In the genomic region with DNA sequence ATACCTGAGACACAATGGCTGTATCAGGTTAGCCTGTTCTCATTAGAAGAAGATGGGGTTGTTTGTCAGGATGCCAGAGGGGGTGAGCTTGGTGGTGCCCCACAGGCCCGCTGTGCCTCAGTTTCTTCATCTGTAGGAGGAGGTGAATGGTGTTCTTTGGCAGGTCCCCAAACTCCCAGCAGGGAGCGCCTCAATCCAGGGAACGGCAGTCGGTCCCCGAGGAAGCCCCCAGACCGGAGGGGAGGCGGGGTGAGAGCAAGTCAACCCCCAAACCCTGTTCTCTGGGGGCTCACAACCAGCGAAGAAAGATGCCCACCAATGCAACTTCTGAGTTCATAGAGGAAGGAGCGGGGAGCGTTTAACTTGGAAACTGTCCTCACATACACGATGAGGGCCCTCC, we compare ENCODE assay signal across 14 cellular contexts. TPM values are rescaled to one million over a fixed set of nuclear protein-coding genes. Genes with fewer than 3 reads are reported as not detected.
DNase-seq lines count a peak whose midpoint lies in the region; ATAC-seq and TF ChIP-seq lines count a peak whose summit lies in the region.
"Had no signal": no experiment of that assay in that cellular context is flagged by ENCODE, and none has a peak within 500 bp of the region (broad histone marks: within the 10 kb centered on the region; RNA-seq: fewer than 3 reads in every experiment).

No MANE protein-coding gene starts in this region.

- no peak for ATAC-seq in stimulated activated naive CD8-positive, alpha-beta T cell treated with anti-CD3 and anti-CD28 coated beads, Interleukin-15, amount 100 ng/mL, for 72 hours
- ATAC-seq in HG03108 (IDR thresholded peaks at IDR 0.05; ENCODE audit: unreplicated experiment): no peak

- no peaks in the 10 kb centered on the region for H4K20me1 ChIP-seq in Loucy (ENCODE audit: insufficient read depth, low read length, poor library complexity, severe bottlenecking)

- no peak overlapping the region for H3K4me2 ChIP-seq in Loucy (ENCODE audit: low read depth, low read length, poor library complexity, severe bottlenecking)

- H3K79me2 ChIP-seq in Loucy (ENCODE audit: insufficient read depth, low read length): no peaks in the 10 kb centered on the region

- peaks cover 5% of the 10 kb centered on the region for H3K4me1 ChIP-seq in Loucy (ENCODE audit: insufficient read depth, low read length, poor library complexity, severe bottlenecking)
- H3K4me1 ChIP-seq: BE2C, Caco-2 had no signal

- H2AFZ ChIP-seq in Loucy (ENCODE audit: low read length): no peak overlapping the region

- TF ChIP-seq CTCF in Loucy (conservative IDR thresholded peaks at IDR 0.05; ENCODE audit: low read length): peak; percentile 38
- peak; percentile 5 for TF ChIP-seq CTCF in fibroblast of villous mesenchyme (IDR thresholded peaks at IDR 0.05; ENCODE audit: insufficient read depth, low read depth, low read length)

- no peaks in the 10 kb centered on the region for H3F3A ChIP-seq in Loucy (ENCODE audit: low read depth)

- no peak overlapping the region for H3K4me3 Mint-ChIP-seq in stimulated activated naive CD8-positive, alpha-beta T cell treated with anti-CD3 and anti-CD28 coated beads, Interleukin-15, Interleukin-2, amounts not matched to agents 100 ng/mL and 50 ng/mL, for 24 hours
- H3K4me3 Mint-ChIP-seq in stimulated activated naive CD8-positive, alpha-beta T cell treated with anti-CD3 and anti-CD28 coated beads, Interleukin-15, amount 100 ng/mL, for 72 hours: no peak overlapping the region
- H3K4me3 Mint-ChIP-seq: CD14-positive monocyte had no signal

- H3K4me3 ChIP-seq in Loucy (ENCODE audit: low read length, poor library complexity, severe bottlenecking) (no peak overlapping the region), fibroblast of villous mesenchyme (ENCODE audit: low read depth, low read length) (no peak overlapping the region)

- no peaks in the 10 kb centered on the region for H3K9me3 Mint-ChIP-seq in stimulated activated naive CD8-positive, alpha-beta T cell treated with anti-CD3 and anti-CD28 coated beads, Interleukin-15, Interleukin-2, amounts not matched to agents 100 ng/mL and 50 ng/mL, for 24 hours
- no peaks in the 10 kb centered on the region for H3K9me3 Mint-ChIP-seq in stimulated activated naive CD8-positive, alpha-beta T cell treated with anti-CD3 and anti-CD28 coated beads, Interleukin-15, amount 100 ng/mL, for 72 hours
- H3K9me3 Mint-ChIP-seq: CD8-positive, alpha-beta memory T cell had no signal

- DNase-seq in stimulated activated naive CD8-positive, alpha-beta T cell treated with anti-CD3 and anti-CD28 coated beads, Interleukin-15, amount 100 ng/mL, for 72 hours: no peak
- DNase-seq in fibroblast of villous mesenchyme (ENCODE audit: low read depth) (no peak), islet precursor cell (no peak)
- no peak for DNase-seq in activated CD8-positive, alpha-beta memory T cell treated with anti-CD3 and anti-CD28 coated beads, Interleukin-2, amount 50 U/mL, for 48 hours
- DNase-seq: BE2C; Caco-2; CD8-positive, alpha-beta memory T cell; GF-D8; HCEC 1CT had no signal

- peaks cover 23% of the 10 kb centered on the region for H3K4me1 Mint-ChIP-seq in stimulated activated naive CD8-positive, alpha-beta T cell treated with anti-CD3 and anti-CD28 coated beads, Interleukin-15, Interleukin-2, amounts not matched to agents 100 ng/mL and 50 ng/mL, for 24 hours (ENCODE audit: low read depth)
- peaks cover 36% of the 10 kb centered on the region for H3K4me1 Mint-ChIP-seq in stimulated activated naive CD8-positive, alpha-beta T cell treated with anti-CD3 and anti-CD28 coated beads, Interleukin-15, amount 100 ng/mL, for 72 hours

- no peaks in the 10 kb centered on the region for H3K36me3 Mint-ChIP-seq in stimulated activated naive CD8-positive, alpha-beta T cell treated with anti-CD3 and anti-CD28 coated beads, Interleukin-15, Interleukin-2, amounts not matched to agents 100 ng/mL and 50 ng/mL, for 24 hours (ENCODE audit: low read depth)
- H3K36me3 Mint-ChIP-seq: CD8-positive, alpha-beta memory T cell had no signal

- peak overlapping the region; percentile 55 for H3K27ac Mint-ChIP-seq in stimulated activated naive CD8-positive, alpha-beta T cell treated with anti-CD3 and anti-CD28 coated beads, Interleukin-15, Interleukin-2, amounts not matched to agents 100 ng/mL and 50 ng/mL, for 24 hours
- H3K27ac Mint-ChIP-seq in stimulated activated naive CD8-positive, alpha-beta T cell treated with anti-CD3 and anti-CD28 coated beads, Interleukin-15, amount 100 ng/mL, for 72 hours: no peak overlapping the region
- H3K27ac Mint-ChIP-seq: CD14-positive monocyte had no signal

- no peaks in the 10 kb centered on the region for H3K9me2 ChIP-seq in Loucy (replicated peaks; ENCODE audit: low read depth, low read length)

- H3K27me3 ChIP-seq in Loucy (ENCODE audit: insufficient read depth, low read length, poor library complexity, severe bottlenecking): no peaks in the 10 kb centered on the region
- H3K27me3 ChIP-seq: BE2C had no signal

- no peak overlapping the region for H3K9ac ChIP-seq in Loucy (ENCODE audit: low read depth, low read length, poor library complexity, severe bottlenecking)

- H3K27me3 Mint-ChIP-seq in stimulated activated naive CD8-positive, alpha-beta T cell treated with anti-CD3 and anti-CD28 coated beads, Interleukin-15, Interleukin-2, amounts not matched to agents 100 ng/mL and 50 ng/mL, for 24 hours: no peaks in the 10 kb centered on the region
- H3K27me3 Mint-ChIP-seq in stimulated activated naive CD8-positive, alpha-beta T cell treated with anti-CD3 and anti-CD28 coated beads, Interleukin-15, amount 100 ng/mL, for 72 hours: no peaks in the 10 kb centered on the region
- H3K27me3 Mint-ChIP-seq: CD8-positive, alpha-beta memory T cell had no signal

- H3K9me3 ChIP-seq in Loucy (ENCODE audit: insufficient read depth, low read depth, low read length): no peaks in the 10 kb centered on the region
- H3K9me3 ChIP-seq: BE2C, Caco-2 had no signal

- no peaks in the 10 kb centered on the region for H3K36me3 ChIP-seq in Loucy (ENCODE audit: insufficient read depth, low read length)
- H3K36me3 ChIP-seq: BE2C had no signal

RNA-seq across cellular contexts. Expression of a gene that starts 16.0 kb away (rescaled TPM):
- under 0.01 TPM in 1 of 2 replicates, not detected in the other for total RNA-seq in fibroblast of villous mesenchyme
- total RNA-seq: Caco-2, H4 had no signal
